8 cellular contexts compared by ENCODE assay signal in genomic region chr9:76996700-76997099, GRCh38. TPM values are rescaled to one million over a fixed set of nuclear protein-coding genes. Genes with fewer than 3 reads are reported as not detected.
DNase-seq lines count a peak whose midpoint lies in the region; ATAC-seq and TF ChIP-seq lines count a peak whose summit lies in the region.

No MANE protein-coding gene starts in this region.

- BruUV-seq in mammary epithelial cell (replicated peaks; lab: Mats Ljungman, UMichigan) = no TSS peak

- H3K4me3 ChIP-seq in Karpas-422 (ENCODE audit: low read length) (no peak overlapping the region), mammary epithelial cell (replicated peaks in 1 of 3; ENCODE audit: insufficient read depth in 1 of 3, low read depth in 2 of 3, low read length in 3 of 3) (no peak overlapping the region), lower lobe of right lung (no peak overlapping the region)

- dilution Hi-C loops in mammary epithelial cell (cut with HindIII; ENCODE audit: low sequenced_read_pairs) = loop anchor here (25.0 kb wide), 1 partner anchor 184 kb away; no protein-coding TSS in a partner anchor

- no peaks in the 10 kb centered on the region for H4K20me1 ChIP-seq in Karpas-422 (ENCODE audit: insufficient read depth, low read depth, low read length)
- no peaks in the 10 kb centered on the region for H4K20me1 ChIP-seq in mammary epithelial cell (ENCODE audit: insufficient read depth, low read length)

- H3K9me3 Mint-ChIP-seq in natural killer cell treated with Interleukin-12 subunit alpha and Interleukin-12 subunit beta and Interleukin-15 and Interleukin-18, amount 100 ng/mL, for 72 hours = no peaks in the 10 kb centered on the region

- DNase-seq in ELF-1 (ENCODE audit: low read depth, low spot score) = peak; percentile 69
- peak; percentile 64 for DNase-seq in Karpas-422
- DNase-seq in mammary epithelial cell = no peak
- DNase-seq in lower lobe of right lung = no peak
- DNase-seq in natural killer cell treated with Interleukin-12 subunit alpha and Interleukin-12 subunit beta and Interleukin-15 and Interleukin-18, amount 100 ng/mL, for 72 hours (ENCODE audit: low spot score) = no peak

- 37% methylated on average over 6 of the region's 6 CpGs for WGBS in mammary epithelial cell (ENCODE audit: low coverage, missing lambda C conversion rate)

- no peaks in the 10 kb centered on the region for H3K9me3 ChIP-seq in Karpas-422 (ENCODE audit: low read length)
- H3K9me3 ChIP-seq in mammary epithelial cell (replicated peaks; ENCODE audit: insufficient read depth, low read length) = no peaks in the 10 kb centered on the region
- H3K9me3 ChIP-seq in lower lobe of right lung = no peaks in the 10 kb centered on the region

- H2AFZ ChIP-seq in Karpas-422 (ENCODE audit: low read length) (no peak overlapping the region), mammary epithelial cell (ENCODE audit: low read depth, low read length) (no peak overlapping the region)

- H3K36me3 ChIP-seq in Karpas-422 (ENCODE audit: insufficient read depth, low read length) (no peaks in the 10 kb centered on the region), mammary epithelial cell (ENCODE audit: insufficient read depth, low read length) (no peaks in the 10 kb centered on the region), lower lobe of right lung (no peaks in the 10 kb centered on the region)

- intact Hi-C loops in mammary epithelial cell (cut with micrococcal nuclease) = no loop called here
- intact Hi-C loops in lower lobe of right lung (cut with DNase I) = no loop called here

- ATAC-seq in lower lobe of right lung (no peak), HG03469 (IDR thresholded peaks at IDR 0.05; ENCODE audit: unreplicated experiment) (no peak), GM18517 (IDR thresholded peaks at IDR 0.05; ENCODE audit: unreplicated experiment) (no peak), GM19463 (IDR thresholded peaks at IDR 0.05; ENCODE audit: unreplicated experiment) (no peak)
- ATAC-seq in natural killer cell treated with Interleukin-12 subunit alpha and Interleukin-12 subunit beta and Interleukin-15 and Interleukin-18, amount 100 ng/mL, for 72 hours = no peak

- H3K27me3 ChIP-seq in Karpas-422 (ENCODE audit: low read length) (no peaks in the 10 kb centered on the region), mammary epithelial cell (ENCODE audit: insufficient read depth, low read length) (no peaks in the 10 kb centered on the region), lower lobe of right lung (ENCODE audit: low read depth) (peaks cover 7% of the 10 kb centered on the region)

- no peak overlapping the region for H3K4me3 Mint-ChIP-seq in natural killer cell treated with Interleukin-12 subunit alpha and Interleukin-12 subunit beta and Interleukin-15 and Interleukin-18, amount 100 ng/mL, for 72 hours

- TF ChIP-seq CTCF in mammary epithelial cell (conservative IDR thresholded peaks at IDR 0.05 in 1 of 2, IDR thresholded peaks at IDR 0.05 in 1 of 2; ENCODE audit: extremely low read depth in 1 of 2, insufficient read depth in 1 of 2, low read depth in 1 of 2, low read length in 2 of 2) (peak; percentile 26 to 63), lower lobe of right lung (IDR thresholded peaks at IDR 0.05) (peak; percentile 27)

- H3K79me2 ChIP-seq in Karpas-422 (ENCODE audit: low read length) = no peaks in the 10 kb centered on the region
- no peaks in the 10 kb centered on the region for H3K79me2 ChIP-seq in mammary epithelial cell (ENCODE audit: insufficient read depth, low read length)

- no peak overlapping the region for H3K27ac Mint-ChIP-seq in natural killer cell treated with Interleukin-12 subunit alpha and Interleukin-12 subunit beta and Interleukin-15 and Interleukin-18, amount 100 ng/mL, for 72 hours

- H3K4me1 ChIP-seq in Karpas-422 (ENCODE audit: low read length) = peaks cover 13% of the 10 kb centered on the region
- no peaks in the 10 kb centered on the region for H3K4me1 ChIP-seq in mammary epithelial cell (ENCODE audit: insufficient read depth, low read length)
- no peaks in the 10 kb centered on the region for H3K4me1 ChIP-seq in lower lobe of right lung

- peaks cover 9% of the 10 kb centered on the region in 2 donors for H3K27me3 Mint-ChIP-seq in natural killer cell treated with Interleukin-12 subunit alpha and Interleukin-12 subunit beta and Interleukin-15 and Interleukin-18, amount 100 ng/mL, for 72 hours

- H3K27ac ChIP-seq in Karpas-422 (ENCODE audit: low read length) (no peak overlapping the region), mammary epithelial cell (ENCODE audit: insufficient read depth, low read depth, low read length) (no peak overlapping the region), lower lobe of right lung (no peak overlapping the region)

- no peaks in the 10 kb centered on the region for H3K4me1 Mint-ChIP-seq in natural killer cell treated with Interleukin-12 subunit alpha and Interleukin-12 subunit beta and Interleukin-15 and Interleukin-18, amount 100 ng/mL, for 72 hours (ENCODE audit: low read depth in 2 of 2)

- no peaks in the 10 kb centered on the region for H3K36me3 Mint-ChIP-seq in natural killer cell treated with Interleukin-12 subunit alpha and Interleukin-12 subunit beta and Interleukin-15 and Interleukin-18, amount 100 ng/mL, for 72 hours

- CTCF ChIA-PET in mammary epithelial cell (lab: Charles Lee; ENCODE audit: low non-redundant PET) = interaction anchor here (0.6 to 0.7 kb wide), 4 partner anchors 20 to 166 kb away, joined by 3 to 5 read pairs (median 4); no protein-coding TSS in a partner anchor

- H3K9me2 ChIP-seq in Karpas-422 (replicated peaks; ENCODE audit: insufficient read depth, low read length) = no peaks in the 10 kb centered on the region

- H3K9ac ChIP-seq in Karpas-422 (ENCODE audit: low read length) (no peak overlapping the region), mammary epithelial cell (ENCODE audit: insufficient read depth, low read length) (no peak overlapping the region)

- in situ Hi-C loops in mammary epithelial cell (cut with MboI; ENCODE audit: low sequenced_read_pairs in 2 of 2) = loop anchor here (5.0 to 25.0 kb wide), 2 partner anchors 184 to 189 kb away; no protein-coding TSS in a partner anchor

- H3K4me2 ChIP-seq in Karpas-422 (ENCODE audit: low read depth, low read length, poor library complexity, severe bottlenecking) (no peak overlapping the region), mammary epithelial cell (ENCODE audit: insufficient read depth, low read depth, low read length) (no peak overlapping the region)

RNA-seq across cellular contexts. Expression of gene FOXB2, which starts 22.8 kb away (rescaled TPM):
- not detected in 2 replicates for total RNA-seq in Karpas-422 (2014; rRNA removed; shearing (Covaris generic); ENCODE audit: low replicate concordance)
- total RNA-seq in mammary epithelial cell (not detected), lower lobe of right lung (not detected)
- not detected for polyA plus RNA-seq in mammary epithelial cell
- polyA minus RNA-seq in mammary epithelial cell = not detected
- total RNA-seq in natural killer cell treated with Interleukin-12 subunit alpha and Interleukin-12 subunit beta and Interleukin-15 and Interleukin-18, amount 100 ng/mL, for 72 hours = not detected

Comparison
In these comparisons a context has a peak if more than half of its experiments do, and no peak if none do; other contexts are left out.
1. DNase-seq: peak in ELF-1 (single experiment) and Karpas-422 (single experiment); none in mammary epithelial cell (single experiment), lower lobe of right lung (single experiment) and natural killer cell treated with Interleukin-12 subunit alpha and Interleukin-12 subunit beta and Interleukin-15 and Interleukin-18, amount 100 ng/mL, for 72 hours (single experiment).